In genomic region chr2:237572742-237573101, GRCh38 we compare ENCODE assay signal across 1 cellular context.
TF ChIP-seq lines count a peak whose summit lies in the region.

No MANE protein-coding gene starts in this region.

TF ChIP-seq in IMR-90, 13 proteins besides CTCF, POLR2A, EP300 and RAD21:
- TF ChIP-seq CEBPB (IDR thresholded peaks at IDR 0.05; ENCODE audit: low read depth, low read length) (no peak), USF2 (IDR thresholded peaks at IDR 0.05; ENCODE audit: low read depth, low read length) (no peak)
